ENCODE assay signal across 8 cellular contexts in genomic region chr3:112531358-112531781, GRCh38. TPM values are rescaled to one million over a fixed set of nuclear protein-coding genes. Genes with fewer than 3 reads are reported as not detected.
DNase-seq lines count a peak whose midpoint lies in the region; ATAC-seq, FAIRE-seq and TF ChIP-seq lines count a peak whose summit lies in the region.

No MANE protein-coding gene starts in this region.

- no peaks in the 10 kb centered on the region for H4K20me1 ChIP-seq in keratinocyte (ENCODE audit: control insufficient read depth, extremely low read depth, insufficient read depth, low read length)

- H3K36me3 ChIP-seq in adrenal gland (replicated peaks in 1 of 2), result peaks cover 0 to 66% of the 10 kb centered on the region in 2 donors
- peaks cover 5 to 8% of the 10 kb centered on the region in 2 experiments for H3K36me3 ChIP-seq in keratinocyte (ENCODE audit: control insufficient read depth in 2 of 2, extremely low read depth in 1 of 2, insufficient read depth in 2 of 2, low read length in 2 of 2)

- FAIRE-seq in D721Med (lab: Jason Lieb, UNC) (peak; percentile 48), keratinocyte (lab: Jason Lieb, UNC) (no peak)

- H3K27me3 ChIP-seq in adrenal gland, result no peaks in the 10 kb centered on the region
- no peaks in the 10 kb centered on the region for H3K27me3 ChIP-seq in keratinocyte (ENCODE audit: control insufficient read depth, extremely low read depth, insufficient read depth, low read length)

- intact Hi-C loops in adrenal gland (cut with DNase I), result no loop called here

- H3K9me3 Mint-ChIP-seq in activated T-cell treated with anti-CD3 and anti-CD28 coated beads, Interleukin-2, amount 50 U/mL, for 4 hours, result no peaks in the 10 kb centered on the region

- no peaks in the 10 kb centered on the region for H3K27me3 Mint-ChIP-seq in activated T-cell treated with anti-CD3 and anti-CD28 coated beads, Interleukin-2, amount 50 U/mL, for 4 hours (ENCODE audit: low read depth)

- H3K27ac ChIP-seq in adrenal gland, result no peak overlapping the region
- no peak overlapping the region for H3K27ac ChIP-seq in keratinocyte (ENCODE audit: control insufficient read depth, insufficient read depth, low read length)

- no peaks in the 10 kb centered on the region for H3K4me1 ChIP-seq in adrenal gland (replicated peaks in 1 of 2)
- H3K4me1 ChIP-seq in keratinocyte (ENCODE audit: control insufficient read depth, extremely low read depth, insufficient read depth, low read length), result no peaks in the 10 kb centered on the region

- no peak overlapping the region for H3K4me3 Mint-ChIP-seq in activated T-cell treated with anti-CD3 and anti-CD28 coated beads, Interleukin-2, amount 50 U/mL, for 4 hours

- DNase-seq in D721Med (ENCODE audit: insufficient read length, low spot score) (no peak), adrenal gland (no peak), keratinocyte (ENCODE audit: low read depth, low spot score) (no peak), T-helper 9 cell (no peak), amniotic stem cell (lab: John Stamatoyannopoulos, UW) (no peak)
- DNase-seq in Jurkat, Clone E6-1 (ENCODE audit: low read depth, low spot score), result peak; percentile 45
- DNase-seq in activated T-cell treated with anti-CD3 and anti-CD28 coated beads, Interleukin-2, amount 50 U/mL, for 4 hours, result no peak
- DNase-seq in activated CD8-positive, alpha-beta memory T cell treated with anti-CD3 and anti-CD28 coated beads, Interleukin-2, amount 50 U/mL, for 48 hours, result no peak

- 4 to 11% (median 5%) methylated on average over 1 of the region's 1 CpG for WGBS in adrenal gland, 4 donors

- dilution Hi-C loops in keratinocyte (cut with MboI; ENCODE audit: extremely low pct_ligation_motif_present, low sequenced_read_pairs), result no loop called here

- no peak for ATAC-seq in activated T-cell treated with anti-CD3 and anti-CD28 coated beads, Interleukin-2, amount 50 U/mL, for 4 hours

- no peak overlapping the region for H3K4me2 ChIP-seq in keratinocyte (ENCODE audit: control insufficient read depth, extremely low read depth, insufficient read depth, low read depth, low read length)

- no peak overlapping the region for H3K4me3 ChIP-seq in Jurkat, Clone E6-1 (ENCODE audit: low read length)
- H3K4me3 ChIP-seq in adrenal gland (no peak overlapping the region), keratinocyte (ENCODE audit: control insufficient read depth in 2 of 3, extremely low read depth in 1 of 3, insufficient read depth in 2 of 3, low read depth in 1 of 3, low read length in 3 of 3) (no peak overlapping the region)

- H3K79me2 ChIP-seq in keratinocyte (ENCODE audit: control insufficient read depth, insufficient read depth, low read length), result no peaks in the 10 kb centered on the region

- H3K9me1 ChIP-seq in keratinocyte (ENCODE audit: control insufficient read depth, extremely low read depth, insufficient read depth, low read length), result no peaks in the 10 kb centered on the region

- no peak overlapping the region for H3K9ac ChIP-seq in keratinocyte (ENCODE audit: control insufficient read depth, extremely low read depth, insufficient read depth, low read length)

- no peaks in the 10 kb centered on the region for H3K9me3 ChIP-seq in adrenal gland (replicated peaks in 1 of 3)
- H3K9me3 ChIP-seq in keratinocyte (ENCODE audit: control insufficient read depth, low read depth, low read length), result no peaks in the 10 kb centered on the region

- H2AFZ ChIP-seq in keratinocyte (ENCODE audit: control insufficient read depth, low read length), result no peak overlapping the region

- H3K4me1 Mint-ChIP-seq in activated T-cell treated with anti-CD3 and anti-CD28 coated beads, Interleukin-2, amount 50 U/mL, for 4 hours (ENCODE audit: low read depth), result peaks cover 4% of the 10 kb centered on the region

- H3K36me3 Mint-ChIP-seq in activated T-cell treated with anti-CD3 and anti-CD28 coated beads, Interleukin-2, amount 50 U/mL, for 4 hours (ENCODE audit: insufficient read depth), result peaks cover 31% of the 10 kb centered on the region

- TF ChIP-seq POLR2A in adrenal gland (IDR thresholded peaks at IDR 0.05), result no peak

- TF ChIP-seq CTCF in D721Med (IDR thresholded peaks at IDR 0.05; ENCODE audit: insufficient read depth, missing control alignments), result peak; percentile 57
- TF ChIP-seq CTCF in adrenal gland (IDR thresholded peaks at IDR 0.05), result peak in 5 of 6 experiments; percentile 48 to 70 (median 50)
- peak in 2 of 3 experiments; percentile 4 to 30 for TF ChIP-seq CTCF in keratinocyte (optimal IDR thresholded peaks at IDR 0.05 in 1 of 3, IDR thresholded peaks at IDR 0.05 in 1 of 3, conservative IDR thresholded peaks at IDR 0.05 in 1 of 3; ENCODE audit: extremely low read depth in 1 of 3, insufficient read depth in 2 of 3, low read length in 3 of 3)

RNA-seq across cellular contexts. Expression of gene ATG3, which starts 30.4 kb away (rescaled TPM):
- polyA plus RNA-seq in Jurkat, Clone E6-1 (2012; ENCODE audit: insufficient read depth, insufficient read length), result 112 TPM
- total RNA-seq in adrenal gland, result 10 to 100 TPM; 56.1 to 73.6 (median 69.2) TPM
- 100 to 1,000 TPM in 1 of 3 donors, 10 to 100 TPM in 2; 25.3 to 128 (median 26.6) TPM for polyA plus RNA-seq in adrenal gland
- polyA plus RNA-seq in keratinocyte, result 35.5 to 61.3 TPM (median 38.6 TPM) in 3 replicates
- 162 TPM for polyA plus RNA-seq in keratinocyte (2011; ENCODE audit: low read depth)
- polyA plus RNA-seq in keratinocyte (2011; cell fraction: cytosol; rRNA removed), result 35.3 and 48.3 TPM in 2 replicates
- 22.7 and 26.3 TPM in 2 replicates for polyA plus RNA-seq in keratinocyte (2011; cell fraction: nucleus; rRNA removed)
- 42.2 and 43.2 TPM in 2 replicates for polyA plus RNA-seq in keratinocyte (2012; ENCODE audit: low replicate concordance)
- polyA minus RNA-seq in keratinocyte, result 11.1 to 31.4 TPM (median 11.5 TPM) in 3 replicates
- 36.6 TPM for polyA minus RNA-seq in keratinocyte (2011; cell fraction: cytosol; rRNA and poly(A)+ RNA removed)
- 9.9 and 13.8 TPM in 2 replicates for polyA minus RNA-seq in keratinocyte (2011; cell fraction: nucleus; rRNA and poly(A)+ RNA removed)
- 10 to 100 TPM; 81.5 to 93.9 (median 88.8) TPM for total RNA-seq in activated T-cell treated with anti-CD3 and anti-CD28 coated beads, Interleukin-2, amount 50 U/mL, for 4 hours

RNA-seq across cellular contexts. Expression of gene SLC35A5, which starts 30.5 kb away (rescaled TPM):
- polyA plus RNA-seq in Jurkat, Clone E6-1 (2012; ENCODE audit: insufficient read depth, insufficient read length), result 15.9 TPM
- total RNA-seq in adrenal gland, result 10 to 100 TPM; 28.1 to 51.6 (median 39.6) TPM
- polyA plus RNA-seq in adrenal gland (10 to 100 TPM in 1 of 3 donors, 1 to 10 TPM in 2; 6.1 to 48.4 (median 8.0) TPM), keratinocyte (23.8 to 31.8 TPM (median 27.8 TPM) in 3 replicates)
- 1.2 TPM for polyA plus RNA-seq in keratinocyte (2011; ENCODE audit: low read depth)
- 15.3 and 35.0 TPM in 2 replicates for polyA plus RNA-seq in keratinocyte (2011; cell fraction: cytosol; rRNA removed)
- 25.7 and 34.2 TPM in 2 replicates for polyA plus RNA-seq in keratinocyte (2011; cell fraction: nucleus; rRNA removed)
- polyA plus RNA-seq in keratinocyte (2012; ENCODE audit: low replicate concordance), result 11.2 and 13.5 TPM in 2 replicates
- 12.1 to 30.8 TPM (median 27.0 TPM) in 3 replicates for polyA minus RNA-seq in keratinocyte
- 18.0 TPM for polyA minus RNA-seq in keratinocyte (2011; cell fraction: cytosol; rRNA and poly(A)+ RNA removed)
- polyA minus RNA-seq in keratinocyte (2011; cell fraction: nucleus; rRNA and poly(A)+ RNA removed), result 7.3 and 39.1 TPM in 2 replicates
- total RNA-seq in activated T-cell treated with anti-CD3 and anti-CD28 coated beads, Interleukin-2, amount 50 U/mL, for 4 hours, result 10 to 100 TPM; 12.2 to 13.5 (median 12.3) TPM

RNA-seq across cellular contexts. Expression of gene BTLA, which starts 32.1 kb away (rescaled TPM):
- polyA plus RNA-seq in Jurkat, Clone E6-1 (2012; ENCODE audit: insufficient read depth, insufficient read length), result not detected
- total RNA-seq in adrenal gland, result under 1 TPM in 4 of 8 donors, not detected in 4; 0.13 to 0.47 (median 0.25) TPM
- polyA plus RNA-seq in adrenal gland, result under 1 TPM; 0.16 to 0.35 (median 0.27) TPM
- polyA plus RNA-seq in keratinocyte, result 0.08 to 0.09 TPM in 2 of 3 replicates, not detected in the other
- not detected for polyA plus RNA-seq in keratinocyte (2011; ENCODE audit: low read depth)
- not detected in 2 replicates for polyA plus RNA-seq in keratinocyte (2011; cell fraction: cytosol; rRNA removed)
- 0.06 TPM in 1 of 2 replicates, not detected in the other for polyA plus RNA-seq in keratinocyte (2011; cell fraction: nucleus; rRNA removed)
- polyA plus RNA-seq in keratinocyte (2012; ENCODE audit: low replicate concordance), result not detected in 2 replicates
- polyA minus RNA-seq in keratinocyte, result not detected in 3 replicates
- polyA minus RNA-seq in keratinocyte (2011; cell fraction: cytosol; rRNA and poly(A)+ RNA removed), result not detected
- polyA minus RNA-seq in keratinocyte (2011; cell fraction: nucleus; rRNA and poly(A)+ RNA removed), result not detected in 2 replicates
- 10 to 100 TPM; 29.8 to 46.3 (median 33.2) TPM for total RNA-seq in activated T-cell treated with anti-CD3 and anti-CD28 coated beads, Interleukin-2, amount 50 U/mL, for 4 hours

Comparison
In these comparisons a context has a peak if more than half of its experiments do, and no peak if none do; other contexts are left out.
1. RNA of gene BTLA, which starts 32.1 kb away (total RNA-seq): 29.8 to 46.3 TPM in activated T-cell treated with anti-CD3 and anti-CD28 coated beads, Interleukin-2, amount 50 U/mL, for 4 hours; 0.13 to 0.47 TPM in adrenal gland; every median in the first group is over 10 times any median in the second.
2. Peak in every context shown above with its lines, with median percentiles within 50 percentile points of each other: CTCF ChIP-seq.